ENCODE assay signal across 9 cellular contexts in the genomic region with DNA sequence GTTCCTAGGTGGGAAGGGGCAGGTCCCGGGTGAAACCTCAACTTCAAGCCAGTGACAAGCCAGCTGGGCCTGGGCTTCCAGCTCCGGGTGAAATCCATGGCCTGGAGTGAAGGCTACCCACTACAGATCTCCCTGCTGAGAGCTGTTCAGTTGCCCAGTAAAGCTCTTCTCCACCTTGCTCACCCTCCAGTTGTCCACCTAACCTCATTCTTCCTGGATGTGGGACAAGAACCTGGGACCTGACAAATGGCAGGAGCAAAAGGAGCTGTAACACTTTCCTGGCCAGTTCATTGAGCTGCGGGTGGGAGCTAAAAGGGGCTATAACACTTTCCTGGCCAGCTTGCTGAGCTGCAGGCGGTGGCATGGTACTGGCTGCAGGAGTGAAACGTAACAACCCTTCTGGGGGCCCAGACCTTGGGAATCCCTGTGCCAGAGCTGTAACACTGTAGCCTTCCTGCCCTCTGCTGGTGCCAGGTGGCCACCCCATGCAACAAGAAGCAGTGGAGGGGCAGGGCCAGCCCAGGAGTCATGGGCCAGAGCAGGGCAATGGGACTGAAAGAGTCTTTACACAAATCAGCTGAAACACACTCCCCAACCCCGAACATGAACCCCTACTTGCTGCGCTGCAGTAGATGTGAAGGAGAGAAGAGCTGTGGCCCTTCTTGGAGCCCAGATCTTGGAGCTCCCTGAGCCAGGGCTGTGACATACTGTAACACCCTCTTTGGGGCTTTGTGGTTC. TPM values are rescaled to one million over a fixed set of nuclear protein-coding genes. Genes with fewer than 3 reads are reported as not detected.
DNase-seq lines count a peak whose midpoint lies in the region; ATAC-seq and TF ChIP-seq lines count a peak whose summit lies in the region.
"Had no signal": no experiment of that assay in that cellular context is flagged by ENCODE, and none has a peak within 500 bp of the region (broad histone marks: within the 10 kb centered on the region; RNA-seq: fewer than 3 reads in every experiment).

No MANE protein-coding gene starts in this region.

- DNase-seq in AG10803 (ENCODE audit: low read depth) (peak; percentile 30), HCEC 1CT (peak; percentile 24), SK-MEL-5 (ENCODE audit: low read depth, low spot score) (peak; percentile 71), hepatic stellate cell (ENCODE audit: low spot score) (peak; percentile 52), RKO (ENCODE audit: low spot score) (no peak)
- no peak for DNase-seq in CD8-positive, alpha-beta memory T cell

- H3K27me3 ChIP-seq in CD8-positive, alpha-beta memory T cell (ENCODE audit: insufficient read depth, low read length, poor library complexity, severe bottlenecking) = no peaks in the 10 kb centered on the region

- POLR2A ChIA-PET in CD8-positive, alpha-beta memory T cell (lab: Charles Lee) = interaction anchor here (1.2 kb wide), 1 partner anchor 162 kb away, joined by 4 read pairs; the partner anchor contains the start of gene NCOA7

- CTCF ChIA-PET in CD8-positive, alpha-beta memory T cell (lab: Charles Lee) = interaction anchor here (1.3 to 8.1 kb wide), 4 partner anchors 10 to 171 kb away, joined by 5 to 103 read pairs (median 6); partner anchors contain the start of gene NCOA7

- no peaks in the 10 kb centered on the region for H3K9me3 Mint-ChIP-seq in CD8-positive, alpha-beta memory T cell
- H3K9me3 Mint-ChIP-seq: T-cell had no signal

- peaks cover 12% of the 10 kb centered on the region for H3K4me1 ChIP-seq in CD8-positive, alpha-beta memory T cell (ENCODE audit: insufficient read depth, low read length)

- peak overlapping the region in 2 of 8 donors; percentile 54 to 68 for H3K27ac Mint-ChIP-seq in CD8-positive, alpha-beta memory T cell
- H3K27ac Mint-ChIP-seq: T-cell had no signal

- H3K27me3 Mint-ChIP-seq in CD8-positive, alpha-beta memory T cell = peaks cover 2 to 20% of the 10 kb centered on the region in 2 donors

- ATAC-seq in HG03196 (IDR thresholded peaks at IDR 0.05; ENCODE audit: unreplicated experiment) (no peak), GM18519 (IDR thresholded peaks at IDR 0.05; ENCODE audit: low FRiP score, unreplicated experiment) (no peak)
- ATAC-seq: T-cell had no signal

- no peak overlapping the region for H3K27ac ChIP-seq in CD8-positive, alpha-beta memory T cell (ENCODE audit: low read depth, low read length)

- peak overlapping the region in 1 of 7 donors; percentile 70 for H3K4me3 Mint-ChIP-seq in CD8-positive, alpha-beta memory T cell
- H3K4me3 Mint-ChIP-seq: T-cell had no signal

- peak; percentile 53 for TF ChIP-seq CTCF in AG10803 (conservative IDR thresholded peaks at IDR 0.05; ENCODE audit: low read length)

- peaks cover 4 to 9% (median 6%) of the 10 kb centered on the region in 3 donors for H3K4me1 Mint-ChIP-seq in CD8-positive, alpha-beta memory T cell

- no peaks in the 10 kb centered on the region for H3K9me3 ChIP-seq in CD8-positive, alpha-beta memory T cell (ENCODE audit: low read length)

- in situ Hi-C loops in SK-MEL-5 (cut with HindIII; ENCODE audit: low pct_unique_long_range_greater_than_20kb, low sequenced_read_pairs) = no loop called here

- H3K4me3 ChIP-seq in AG10803 (ENCODE audit: low read length) = no peak overlapping the region
- no peak overlapping the region for H3K4me3 ChIP-seq in CD8-positive, alpha-beta memory T cell (ENCODE audit: low read length)

- H3K36me3 Mint-ChIP-seq in CD8-positive, alpha-beta memory T cell = no peaks in the 10 kb centered on the region
- H3K36me3 Mint-ChIP-seq: T-cell had no signal

- H3K36me3 ChIP-seq in CD8-positive, alpha-beta memory T cell (ENCODE audit: insufficient read depth, low read length) = no peaks in the 10 kb centered on the region

RNA-seq across cellular contexts. Expression of gene HINT3, which starts 3.6 kb away (rescaled TPM):
- 18.2 and 19.6 TPM in 2 replicates for total RNA-seq in SK-MEL-5 (2014; rRNA removed; shearing (Covaris generic))
- polyA plus RNA-seq in SK-MEL-5 (2015; cell fraction: cytosol; rRNA removed) = 7.2 and 7.4 TPM in 2 replicates
- polyA plus RNA-seq in SK-MEL-5 (2015; cell fraction: nucleus; rRNA removed) = 1.7 and 3.8 TPM in 2 replicates
- 10 to 100 TPM; 12.1 to 12.8 TPM for total RNA-seq in CD8-positive, alpha-beta memory T cell
- polyA plus RNA-seq in CD8-positive, alpha-beta memory T cell = 10.4 TPM

RNA-seq across cellular contexts. Expression of gene TRMT11, which starts 33.4 kb away (rescaled TPM):
- total RNA-seq in SK-MEL-5 (2014; rRNA removed; shearing (Covaris generic)) = 19.4 and 21.1 TPM in 2 replicates
- 8.2 and 10.2 TPM in 2 replicates for polyA plus RNA-seq in SK-MEL-5 (2015; cell fraction: cytosol; rRNA removed)
- polyA plus RNA-seq in SK-MEL-5 (2015; cell fraction: nucleus; rRNA removed) = 45.5 and 70.6 TPM in 2 replicates
- 10 to 100 TPM; 35.8 to 37.9 TPM for total RNA-seq in CD8-positive, alpha-beta memory T cell
- polyA plus RNA-seq in CD8-positive, alpha-beta memory T cell = 14.8 TPM

Comparison
In these comparisons a context has a peak if more than half of its experiments do, and no peak if none do; other contexts are left out.
1. DNase-seq: peak in AG10803 (single experiment), HCEC 1CT (single experiment), SK-MEL-5 (single experiment) and hepatic stellate cell (single experiment); none in CD8-positive, alpha-beta memory T cell (0 of 5) and RKO (single experiment).